Comparison of ENCODE assay signal across 9 cellular contexts in genomic region chr4:139815646-139816601, GRCh38.
DNase-seq lines count a peak whose midpoint lies in the region; ATAC-seq and TF ChIP-seq lines count a peak whose summit lies in the region.
"Had no signal": no experiment of that assay in that cellular context is flagged by ENCODE, and none has a peak within 500 bp of the region (broad histone marks: within the 10 kb centered on the region; RNA-seq: fewer than 3 reads in every experiment).

No MANE protein-coding gene starts in this region.

- H3K4me1 Mint-ChIP-seq in T-helper 2 cell treated with Interferon-gamma antibody and Interleukin-4, amounts not matched to agents 5 μg/mL and 100 μg/mL, for 36 hours (ENCODE audit: low read depth), result no peaks in the 10 kb centered on the region

- no peaks in the 10 kb centered on the region for H3K36me3 ChIP-seq in lower lobe of right lung

- H3K4me1 ChIP-seq in lower lobe of right lung, result peaks cover 26% of the 10 kb centered on the region

- H3K9me3 ChIP-seq in lower lobe of right lung, result no peaks in the 10 kb centered on the region

- no peaks in the 10 kb centered on the region for H3K36me3 Mint-ChIP-seq in T-helper 2 cell treated with Interferon-gamma antibody and Interleukin-4, amounts not matched to agents 5 μg/mL and 100 μg/mL, for 36 hours (ENCODE audit: low read depth)

- H3K27ac Mint-ChIP-seq in T-helper 2 cell treated with Interferon-gamma antibody and Interleukin-4, amounts not matched to agents 5 μg/mL and 100 μg/mL, for 36 hours, result no peak overlapping the region

- intact Hi-C loops in lower lobe of right lung (cut with DNase I), result no loop called here

- no peak overlapping the region for H3K4me3 Mint-ChIP-seq in T-helper 2 cell treated with Interferon-gamma antibody and Interleukin-4, amounts not matched to agents 5 μg/mL and 100 μg/mL, for 36 hours

- DNase-seq in ELF-1 (ENCODE audit: low read depth, low spot score), result peak; percentile 74
- peak; percentile 12 for DNase-seq in NCI-H460 (ENCODE audit: extremely low read depth, low read depth)
- peak; percentile 45 for DNase-seq in dedifferentiated amniotic fluid mesenchymal stem cell (ENCODE audit: extremely low spot score)
- DNase-seq in lower lobe of right lung, result no peak
- DNase-seq in superior temporal gyrus (ENCODE audit: extremely low spot score), result peak; percentile 76
- DNase-seq in T-helper 2 cell treated with Interferon-gamma antibody and Interleukin-4, amounts not matched to agents 5 μg/mL and 100 μg/mL, for 36 hours (ENCODE audit: low spot score), result no peak
- DNase-seq in GM20000 (ENCODE audit: low spot score), result no peak

- H3K27me3 Mint-ChIP-seq in T-helper 2 cell treated with Interferon-gamma antibody and Interleukin-4, amounts not matched to agents 5 μg/mL and 100 μg/mL, for 36 hours (ENCODE audit: low read depth), result peaks cover 17% of the 10 kb centered on the region

- H3K9me3 Mint-ChIP-seq in T-helper 2 cell treated with Interferon-gamma antibody and Interleukin-4, amounts not matched to agents 5 μg/mL and 100 μg/mL, for 36 hours, result no peaks in the 10 kb centered on the region

- peak overlapping the region; percentile 40 for H3K4me3 ChIP-seq in lower lobe of right lung

- H3K27me3 ChIP-seq in lower lobe of right lung (ENCODE audit: low read depth), result no peaks in the 10 kb centered on the region

- H3K27ac ChIP-seq in lower lobe of right lung, result peak overlapping the region; percentile 73
- H3K27ac ChIP-seq: KMS-11 had no signal

- TF ChIP-seq CTCF in lower lobe of right lung (IDR thresholded peaks at IDR 0.05), result no peak
- no peak for TF ChIP-seq CTCF in GM20000 (IDR thresholded peaks at IDR 0.05; ENCODE audit: extremely low read depth, missing control alignments)

- ATAC-seq in lower lobe of right lung (peak; percentile 45 to 63), HG03025 (IDR thresholded peaks at IDR 0.05; ENCODE audit: low FRiP score, unreplicated experiment) (no peak)

Comparison
In these comparisons a context has a peak if more than half of its experiments do, and no peak if none do; other contexts are left out.
1. DNase-seq: peak in ELF-1 (single experiment), NCI-H460 (single experiment), dedifferentiated amniotic fluid mesenchymal stem cell (single experiment) and superior temporal gyrus (single experiment); none in lower lobe of right lung (single experiment), T-helper 2 cell treated with Interferon-gamma antibody and Interleukin-4, amounts not matched to agents 5 μg/mL and 100 μg/mL, for 36 hours (single experiment) and GM20000 (single experiment).